ENCODE assay signal across 9 cellular contexts in the genomic region with DNA sequence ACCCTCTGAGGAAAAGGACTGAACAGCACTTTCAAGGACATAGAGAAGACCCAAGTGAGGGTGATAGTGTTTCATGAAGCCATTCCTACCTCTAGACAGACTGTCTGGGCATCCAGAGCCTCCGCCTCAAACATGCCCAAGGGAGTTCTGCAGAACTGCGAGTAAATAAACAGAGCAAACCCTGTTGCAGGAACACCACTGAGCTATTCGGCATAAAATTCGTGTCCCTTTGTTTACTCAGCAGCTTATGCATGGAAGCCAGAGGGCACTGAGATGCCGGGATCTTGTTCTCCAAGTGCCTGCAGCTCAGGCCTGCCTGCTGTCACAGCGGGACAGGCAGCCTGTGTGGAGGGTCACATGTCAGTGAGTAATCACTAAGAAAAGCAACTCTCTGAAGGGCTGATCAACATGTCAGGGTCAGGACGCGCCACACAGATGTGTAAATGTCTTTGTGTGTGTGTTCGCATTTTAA.
DNase-seq lines count a peak whose midpoint lies in the region; ATAC-seq, FAIRE-seq and TF ChIP-seq lines count a peak whose summit lies in the region.
"Had no signal": no experiment of that assay in that cellular context is flagged by ENCODE, and none has a peak within 500 bp of the region (broad histone marks: within the 10 kb centered on the region; RNA-seq: fewer than 3 reads in every experiment).

No MANE protein-coding gene starts in this region.

- no peaks in the 10 kb centered on the region for H3K36me3 ChIP-seq in GM23338 (ENCODE audit: insufficient read depth)
- no peaks in the 10 kb centered on the region for H3K36me3 ChIP-seq in PC-9 (ENCODE audit: low read depth)

- peaks cover 1% of the 10 kb centered on the region for H3K27me3 Mint-ChIP-seq in GM23338 (ENCODE audit: insufficient read depth, low read depth, poor library complexity)

- CTCF ChIA-PET in PC-9 (lab: Charles Lee), result no interaction called here

- peak overlapping the region; percentile 58; the same call in 1 of the 2 replicates for H3K27ac Mint-ChIP-seq in GM23338

- TF ChIP-seq CTCF in GM23338 (conservative IDR thresholded peaks at IDR 0.05; ENCODE audit: low read depth in 2 of 2), result peak in 1 of 2 experiments; percentile 44; a peak in 2 of 4 replicates
- no peak for TF ChIP-seq CTCF in PC-9 (conservative IDR thresholded peaks at IDR 0.05)
- no peak for TF ChIP-seq CTCF in foreskin keratinocyte (conservative IDR thresholded peaks at IDR 0.05)

- no TSS peak for BruUV-seq in PC-9 (replicated peaks; lab: Mats Ljungman, UMichigan)

- no peaks in the 10 kb centered on the region for H4K20me1 ChIP-seq in GM23338 (replicated peaks; ENCODE audit: insufficient read depth)
- H4K20me1 ChIP-seq in PC-9 (ENCODE audit: insufficient read depth), result no peaks in the 10 kb centered on the region

- H3K4me2 ChIP-seq in GM23338, result peak overlapping the region; percentile 35; the same call in 1 of the 2 replicates
- peak overlapping the region; percentile 20; the same call in 1 of the 2 replicates for H3K4me2 ChIP-seq in PC-9

- peak overlapping the region; percentile 28; the same call in 1 of the 3 replicates for H3K4me3 Mint-ChIP-seq in GM23338

- H3K27ac ChIP-seq in GM23338 (ENCODE audit: low read depth) (no peak overlapping the region), PC-9 (no peak overlapping the region), foreskin keratinocyte (no peak overlapping the region)
- H3K27ac ChIP-seq: SK-N-MC had no signal

- no peaks in the 10 kb centered on the region for H3K9me3 Mint-ChIP-seq in GM23338

- ATAC-seq in GM23338 (peak; percentile 99), foreskin keratinocyte (peak; percentile 52), HG02870 (IDR thresholded peaks at IDR 0.05; ENCODE audit: unreplicated experiment) (no peak)

- H2AFZ ChIP-seq in GM23338, result no peak overlapping the region
- H2AFZ ChIP-seq in PC-9, result no peak overlapping the region

- H3K9me2 ChIP-seq in GM23338 (ENCODE audit: insufficient read depth) (no peaks in the 10 kb centered on the region), PC-9 (ENCODE audit: insufficient read depth) (no peaks in the 10 kb centered on the region)

- H3K4me1 Mint-ChIP-seq in GM23338, result peaks cover 35% of the 10 kb centered on the region

- H3F3A ChIP-seq in GM23338 (replicated peaks; ENCODE audit: low read depth) (no peaks in the 10 kb centered on the region), PC-9 (ENCODE audit: insufficient read depth, low read depth) (peaks cover 9% of the 10 kb centered on the region; the same call in 1 of the 2 replicates)

- H3K79me2 ChIP-seq in GM23338 (replicated peaks; ENCODE audit: insufficient read depth) (no peaks in the 10 kb centered on the region), PC-9 (ENCODE audit: low read depth) (no peaks in the 10 kb centered on the region)

- FAIRE-seq in HTR-8/SVneo (lab: Jason Lieb, UNC), result no peak

- H3K9me3 ChIP-seq in PC-9 (ENCODE audit: insufficient read depth, low read depth), result no peaks in the 10 kb centered on the region

- H3K27me3 ChIP-seq in GM23338 (ENCODE audit: insufficient read depth), result no peaks in the 10 kb centered on the region
- no peaks in the 10 kb centered on the region for H3K27me3 ChIP-seq in PC-9 (ENCODE audit: insufficient read depth, low read depth)
- H3K27me3 ChIP-seq in foreskin keratinocyte, result no peaks in the 10 kb centered on the region

- intact Hi-C loops in PC-9 (cut with micrococcal nuclease; ENCODE audit: unreplicated experiment), result loop anchor here (10.0 kb wide), 1 partner anchor 220 kb away; no protein-coding TSS in a partner anchor

- H3K4me1 ChIP-seq in GM23338 (ENCODE audit: insufficient read depth) (peaks cover 12% of the 10 kb centered on the region), PC-9 (replicated peaks; ENCODE audit: insufficient read depth) (peaks cover 24% of the 10 kb centered on the region), foreskin keratinocyte (no peaks in the 10 kb centered on the region)

- DNase-seq in GM23338 (ENCODE audit: low spot score) (peak; percentile 77), PC-9 (peak in 1 of 2 experiments; percentile 41), foreskin keratinocyte (no peak), nucleus accumbens (lab: John Stamatoyannopoulos, UW) (peak in 55 of 56 donors; percentile 5 to 93 (median 61)), NCI-H526 (lab: John Stamatoyannopoulos, UW) (no peak), HTR-8/SVneo (ENCODE audit: insufficient read length, low spot score) (no peak), SKM-1 treated with dmso at 0.1 percent for 144 hours (lab: John Stamatoyannopoulos, UW; ENCODE audit: unreplicated experiment) (no peak)

- POLR2A ChIA-PET in PC-9 (lab: Charles Lee; ENCODE audit: unreplicated experiment), result no interaction called here

- H3K36me3 Mint-ChIP-seq in GM23338 (ENCODE audit: low read depth), result no peaks in the 10 kb centered on the region

- H3K4me3 ChIP-seq in GM23338 (no peak overlapping the region), PC-9 (no peak overlapping the region)
- H3K4me3 ChIP-seq: SK-N-MC had no signal

TF ChIP-seq in GM23338, 12 proteins besides CTCF, POLR2A, EP300 and RAD21:
- TF ChIP-seq JUNB (IDR thresholded peaks at IDR 0.05; ENCODE audit: unreplicated experiment), result no peak
- TF ChIP-seq ZNF114 (CRISPR knock-in tag; IDR thresholded peaks at IDR 0.05), result peak; percentile 40; the same call in 1 of the 2 replicates
- TF ChIP-seq ZNF462 (CRISPR knock-in tag; IDR thresholded peaks at IDR 0.05), result peak; percentile 77
TF ChIP-seq in GM23338: peak in this region for 2.

Comparison
In these comparisons a context has a peak if more than half of its experiments do, and no peak if none do; other contexts are left out.
1. DNase-seq: peak in GM23338 (single experiment) and nucleus accumbens (55 of 56); none in foreskin keratinocyte (0 of 2), NCI-H526 (0 of 2), HTR-8/SVneo (single experiment) and SKM-1 treated with dmso at 0.1 percent for 144 hours (single experiment).